ENCODE assay signal across 15 cellular contexts in the genomic region with DNA sequence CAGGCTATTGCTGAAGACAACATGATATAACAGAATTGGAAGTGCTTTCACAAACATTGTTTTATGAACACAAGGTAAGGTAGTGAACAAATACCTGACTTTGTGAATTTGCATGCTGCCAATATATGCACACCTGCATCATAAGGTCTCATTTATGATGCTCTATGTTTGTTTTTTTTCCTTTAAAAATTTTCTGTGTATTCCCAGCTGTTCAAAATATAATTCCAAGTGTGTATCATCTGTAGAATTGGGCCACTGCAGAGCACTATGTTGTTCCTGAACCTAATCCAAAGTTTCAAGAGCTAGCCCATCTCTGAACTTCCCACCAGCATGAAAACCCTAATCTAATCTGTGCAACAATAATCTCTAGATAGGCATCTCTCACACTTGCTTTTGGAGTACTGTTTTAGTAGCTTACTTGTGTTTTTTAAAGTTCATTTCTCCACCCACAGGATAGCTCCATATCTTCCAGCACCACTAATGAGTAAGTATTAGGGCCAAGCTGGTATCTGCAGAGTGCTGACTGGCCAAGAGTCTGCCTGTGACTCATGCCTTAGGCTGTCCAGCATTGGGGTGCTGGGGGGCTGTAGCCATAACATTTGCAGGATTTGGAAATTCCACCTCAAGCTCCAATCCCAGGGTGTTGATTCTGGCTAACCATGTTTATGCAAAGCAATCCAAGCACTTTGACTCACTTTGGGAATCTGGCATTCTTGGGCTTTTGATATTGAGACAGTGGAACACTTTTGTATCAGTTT.
DNase-seq lines count a peak whose midpoint lies in the region; ATAC-seq and TF ChIP-seq lines count a peak whose summit lies in the region.
"Had no signal": no experiment of that assay in that cellular context is flagged by ENCODE, and none has a peak within 500 bp of the region (broad histone marks: within the 10 kb centered on the region; RNA-seq: fewer than 3 reads in every experiment).

No MANE protein-coding gene starts in this region.

- no peaks in the 10 kb centered on the region for H3K9me3 ChIP-seq in lung (ENCODE audit: control insufficient read depth in 2 of 2, insufficient read depth in 1 of 2, low read length in 1 of 2)
- H3K9me3 ChIP-seq in spleen: no peaks in the 10 kb centered on the region

- no peak for TF ChIP-seq CTCF in AG10803 (conservative IDR thresholded peaks at IDR 0.05; ENCODE audit: low read length)
- no peak for TF ChIP-seq CTCF in lung (IDR thresholded peaks at IDR 0.05; ENCODE audit: control extremely low read depth, extremely low read depth)
- no peak for TF ChIP-seq CTCF in spleen (IDR thresholded peaks at IDR 0.05 in 8 of 11, conservative IDR thresholded peaks at IDR 0.05 in 3 of 11)
- no peak for TF ChIP-seq CTCF in mesothelial cell of epicardium (IDR thresholded peaks at IDR 0.05; ENCODE audit: unreplicated experiment)

- peaks cover 10% of the 10 kb centered on the region for H3K4me1 Mint-ChIP-seq in mesothelial cell of epicardium
- H3K4me1 Mint-ChIP-seq: immature natural killer cell had no signal

- H3K27me3 ChIP-seq in lung (ENCODE audit: control insufficient read depth, insufficient read depth) (no peaks in the 10 kb centered on the region), spleen (replicated peaks in 1 of 7) (no peaks in the 10 kb centered on the region)
- H3K27me3 ChIP-seq: neural progenitor cell had no signal

- H3K27ac ChIP-seq in lung (ENCODE audit: low read depth in 1 of 2, low read length in 1 of 2) (no peak overlapping the region), spleen (no peak overlapping the region)
- H3K27ac ChIP-seq: neural progenitor cell had no signal

- peaks cover 4% of the 10 kb centered on the region for H3K27me3 Mint-ChIP-seq in mesothelial cell of epicardium (ENCODE audit: low read depth)

- intact Hi-C loops in spleen (cut with DNase I; ENCODE audit: low total_unique reads): no loop called here

- DNase-seq in AG10803 (ENCODE audit: low read depth): peak; percentile 97
- DNase-seq in NCI-H226: peak; percentile 94
- DNase-seq in ecto neural progenitor cell (ENCODE audit: low spot score): peak; percentile 10
- DNase-seq in lung (ENCODE audit: low spot score): peak; percentile 38
- no peak for DNase-seq in spleen
- no peak for DNase-seq in NCI-H1694 (lab: John Stamatoyannopoulos, UW)
- DNase-seq in mesothelial cell of epicardium (ENCODE audit: low spot score in 2 of 2, unreplicated experiment in 2 of 2): no peak
- DNase-seq: activated CD8-positive, alpha-beta T cell treated with anti-CD3 and anti-CD28 coated beads, Interleukin-2, amount 10 ng/mL, durations not matched to agents 7 days and 5 days; C1 segment of cervical spinal cord; HCEC 1CT; immature natural killer cell; stimulated activated CD4-positive, alpha-beta T cell treated with anti-CD3 and anti-CD28 coated beads, Interleukin-4, amount 100 ng/mL, for 1 hour had no signal

- H3K4me3 ChIP-seq in AG10803 (ENCODE audit: low read length): no peak overlapping the region
- no peak overlapping the region for H3K4me3 ChIP-seq in lung
- no peak overlapping the region for H3K4me3 ChIP-seq in spleen
- H3K4me3 ChIP-seq: neural progenitor cell had no signal

- no peaks in the 10 kb centered on the region for H3K36me3 Mint-ChIP-seq in mesothelial cell of epicardium
- H3K36me3 Mint-ChIP-seq: activated naive CD4-positive, alpha-beta T cell treated with anti-CD3 and anti-CD28 coated beads, Interleukin-2, amount 50 U/mL, for 72 hours; immature natural killer cell; neural progenitor cell had no signal

- no peak overlapping the region for H3K4me3 Mint-ChIP-seq in mesothelial cell of epicardium
- H3K4me3 Mint-ChIP-seq: activated CD8-positive, alpha-beta T cell treated with anti-CD3 and anti-CD28 coated beads, Interleukin-2, amount 10 ng/mL, durations not matched to agents 7 days and 5 days; immature natural killer cell; neural progenitor cell had no signal

- H3K36me3 ChIP-seq in lung (ENCODE audit: control insufficient read depth in 2 of 2, insufficient read depth in 2 of 2, low read length in 2 of 2): no peaks in the 10 kb centered on the region
- H3K36me3 ChIP-seq in spleen: peaks cover 0 to 30% (median 0%) of the 10 kb centered on the region in 6 donors
- H3K36me3 ChIP-seq: neural progenitor cell had no signal

- H3K4me1 ChIP-seq in lung (ENCODE audit: control insufficient read depth in 2 of 2, insufficient read depth in 2 of 2, low read length in 2 of 2) (peaks cover 2 to 6% of the 10 kb centered on the region in 2 donors), spleen (no peaks in the 10 kb centered on the region)
- H3K4me1 ChIP-seq: neural progenitor cell had no signal

- no peak for TF ChIP-seq POLR2A in spleen (IDR thresholded peaks at IDR 0.05)

- no peaks in the 10 kb centered on the region for H3K9me3 Mint-ChIP-seq in mesothelial cell of epicardium
- H3K9me3 Mint-ChIP-seq: activated naive CD4-positive, alpha-beta T cell treated with anti-CD3 and anti-CD28 coated beads, Interleukin-2, amount 50 U/mL, for 72 hours; immature natural killer cell; neural progenitor cell had no signal

- ATAC-seq in lung (ENCODE audit: insufficient read depth, low FRiP score) (peak; percentile 60), GM21528 (IDR thresholded peaks at IDR 0.05; ENCODE audit: low FRiP score, unreplicated experiment) (no peak)
- ATAC-seq: activated CD8-positive, alpha-beta T cell treated with anti-CD3 and anti-CD28 coated beads, Interleukin-2, amount 10 ng/mL, durations not matched to agents 7 days and 5 days; activated naive CD4-positive, alpha-beta T cell treated with anti-CD3 and anti-CD28 coated beads, Interleukin-2, amount 50 U/mL, for 72 hours had no signal

- no peak overlapping the region for H3K27ac Mint-ChIP-seq in mesothelial cell of epicardium
- H3K27ac Mint-ChIP-seq: activated CD8-positive, alpha-beta T cell treated with anti-CD3 and anti-CD28 coated beads, Interleukin-2, amount 10 ng/mL, durations not matched to agents 7 days and 5 days; activated naive CD4-positive, alpha-beta T cell treated with anti-CD3 and anti-CD28 coated beads, Interleukin-2, amount 50 U/mL, for 72 hours; immature natural killer cell; neural progenitor cell had no signal

Comparison
In these comparisons a context has a peak if more than half of its experiments do, and no peak if none do; other contexts are left out.
1. DNase-seq: peak in AG10803 (single experiment), NCI-H226 (single experiment), ecto neural progenitor cell (single experiment) and lung (single experiment); none in spleen (single experiment), NCI-H1694 (single experiment) and mesothelial cell of epicardium (0 of 2).